Comparison of ENCODE assay signal across 29 cellular contexts in genomic region chr16:24929409-24929808, GRCh38.
"Had no signal": no experiment of that assay in that cellular context is flagged by ENCODE, and none has a peak within 500 bp of the region (broad histone marks: within the 10 kb centered on the region; RNA-seq: fewer than 3 reads in every experiment).

No MANE protein-coding gene starts in this region.

- DNase-seq: activated B cell treated with CpG ODN at 0.5 μM for 24 hours; activated CD4-positive, alpha-beta memory T cell treated with anti-CD3 and anti-CD28 coated beads, Interleukin-2, amount 10 ng/mL, durations not matched to agents 7 days and 5 days; activated CD4-positive, alpha-beta T cell treated with anti-CD3 and anti-CD28 coated beads for 1 hour; activated CD4-positive, alpha-beta T cell treated with anti-CD3 and anti-CD28 coated beads for 48 hours; activated CD8-positive, alpha-beta memory T cell treated with anti-CD3 and anti-CD28 coated beads for 24 hours; activated CD8-positive, alpha-beta memory T cell treated with anti-CD3 and anti-CD28 coated beads, Interleukin-2, amount 10 ng/mL, durations not matched to agents 7 days and 5 days; activated CD8-positive, alpha-beta memory T cell treated with anti-CD3 and anti-CD28 coated beads, Interleukin-2, amount 50 U/mL, for 48 hours; activated effector memory CD4-positive, alpha-beta T cell treated with Interleukin-2 at 50 U/mL for 16 hours; activated naive CD4-positive, alpha-beta T cell treated with anti-CD3 and anti-CD28 coated beads, Interleukin-2, amount 50 U/mL, for 16 hours; activated naive CD8-positive, alpha-beta T cell treated with anti-CD3 and anti-CD28 coated beads, Interleukin-2, amount 10 ng/mL, durations not matched to agents 7 days and 5 days; activated T-cell treated with anti-CD3 and anti-CD28 coated beads, Interleukin-2, amount 50 U/mL, for 48 hours; amygdala; MV-4-11; NCI-H1092; NCI-H1436 treated with DMSO at 0.1 percent for 48 hours; NCI-H1694 treated with DMSO at 0.1 percent for 48 hours; NCI-H2029; NCI-H345; NCI-H526 treated with DMSO at 0.1 percent for 48 hours; NCI-H774; SHP77; SJCRH30 had no signal

- H3K4me3 ChIP-seq: ascending aorta, cardiac muscle cell, K562, SJCRH30, SK-N-MC had no signal

- H3K4me1 Mint-ChIP-seq: activated B cell treated with CpG ODN at 0.5 μM for 24 hours; activated CD4-positive, alpha-beta memory T cell treated with anti-CD3 and anti-CD28 coated beads, Interleukin-2, amount 10 ng/mL, durations not matched to agents 7 days and 5 days; activated CD8-positive, alpha-beta memory T cell treated with anti-CD3 and anti-CD28 coated beads, Interleukin-2, amount 10 ng/mL, durations not matched to agents 7 days and 5 days; activated naive CD8-positive, alpha-beta T cell treated with anti-CD3 and anti-CD28 coated beads, Interleukin-2, amount 10 ng/mL, durations not matched to agents 7 days and 5 days; central memory CD8-positive, alpha-beta T cell had no signal

- H3K27me3 Mint-ChIP-seq: activated B cell treated with CpG ODN at 0.5 μM for 24 hours; activated CD4-positive, alpha-beta memory T cell treated with anti-CD3 and anti-CD28 coated beads, Interleukin-2, amount 10 ng/mL, durations not matched to agents 7 days and 5 days; activated CD8-positive, alpha-beta memory T cell treated with anti-CD3 and anti-CD28 coated beads, Interleukin-2, amount 10 ng/mL, durations not matched to agents 7 days and 5 days; activated naive CD8-positive, alpha-beta T cell treated with anti-CD3 and anti-CD28 coated beads, Interleukin-2, amount 10 ng/mL, durations not matched to agents 7 days and 5 days; central memory CD8-positive, alpha-beta T cell had no signal

- H3K4me3 Mint-ChIP-seq: activated B cell treated with CpG ODN at 0.5 μM for 24 hours; activated CD4-positive, alpha-beta memory T cell treated with anti-CD3 and anti-CD28 coated beads, Interleukin-2, amount 10 ng/mL, durations not matched to agents 7 days and 5 days; activated CD8-positive, alpha-beta memory T cell treated with anti-CD3 and anti-CD28 coated beads, Interleukin-2, amount 10 ng/mL, durations not matched to agents 7 days and 5 days; activated naive CD8-positive, alpha-beta T cell treated with anti-CD3 and anti-CD28 coated beads, Interleukin-2, amount 10 ng/mL, durations not matched to agents 7 days and 5 days; central memory CD8-positive, alpha-beta T cell; T-helper 2 cell treated with Interferon-gamma antibody and Interleukin-4, amounts not matched to agents 5 μg/mL and 100 μg/mL, for 36 hours had no signal

- H3K27ac Mint-ChIP-seq: activated B cell treated with CpG ODN at 0.5 μM for 24 hours; activated CD4-positive, alpha-beta memory T cell treated with anti-CD3 and anti-CD28 coated beads, Interleukin-2, amount 10 ng/mL, durations not matched to agents 7 days and 5 days; activated CD8-positive, alpha-beta memory T cell treated with anti-CD3 and anti-CD28 coated beads, Interleukin-2, amount 10 ng/mL, durations not matched to agents 7 days and 5 days; activated naive CD8-positive, alpha-beta T cell treated with anti-CD3 and anti-CD28 coated beads, Interleukin-2, amount 10 ng/mL, durations not matched to agents 7 days and 5 days; T-helper 2 cell treated with Interferon-gamma antibody and Interleukin-4, amounts not matched to agents 5 μg/mL and 100 μg/mL, for 36 hours had no signal

- H3K9me3 Mint-ChIP-seq: activated B cell treated with CpG ODN at 0.5 μM for 24 hours; activated CD4-positive, alpha-beta memory T cell treated with anti-CD3 and anti-CD28 coated beads, Interleukin-2, amount 10 ng/mL, durations not matched to agents 7 days and 5 days; activated naive CD8-positive, alpha-beta T cell treated with anti-CD3 and anti-CD28 coated beads, Interleukin-2, amount 10 ng/mL, durations not matched to agents 7 days and 5 days; central memory CD8-positive, alpha-beta T cell; T-helper 2 cell treated with Interferon-gamma antibody and Interleukin-4, amounts not matched to agents 5 μg/mL and 100 μg/mL, for 36 hours had no signal

- ATAC-seq: activated CD8-positive, alpha-beta memory T cell treated with anti-CD3 and anti-CD28 coated beads, Interleukin-2, amount 10 ng/mL, durations not matched to agents 7 days and 5 days; K562; Panc1 had no signal

- H3K27ac ChIP-seq: ascending aorta, cardiac muscle cell, SJCRH30, SK-N-MC had no signal

- H3K9me3 ChIP-seq: ascending aorta, SJCRH30 had no signal

- H3K27me3 ChIP-seq: ascending aorta, cardiac muscle cell, SJCRH30 had no signal
